In genomic region chr11:104619751-104620150, GRCh38 we compare ENCODE assay signal across 1 cellular context.
TF ChIP-seq lines count a peak whose summit lies in the region.

No MANE protein-coding gene starts in this region.

TF ChIP-seq in SK-N-SH treated with all-trans-retinoic acid at 6 μM for 48 hours, 23 proteins besides CTCF, POLR2A, EP300 and RAD21 (continued from another document):
- TF ChIP-seq PATZ1 (CRISPR knock-in tag; IDR thresholded peaks at IDR 0.05; ENCODE audit: borderline replicate concordance) (no peak), ZNF565 (CRISPR knock-in tag; conservative IDR thresholded peaks at IDR 0.05; ENCODE audit: low read depth) (no peak), RARB (CRISPR knock-in tag; IDR thresholded peaks at IDR 0.05) (no peak), POU6F1 (CRISPR knock-in tag; IDR thresholded peaks at IDR 0.05; ENCODE audit: borderline replicate concordance, low read depth) (no peak), ESRRG (CRISPR knock-in tag; IDR thresholded peaks at IDR 0.05) (no peak), CSDC2 (CRISPR knock-in tag; IDR thresholded peaks at IDR 0.05) (no peak), ARNTL (CRISPR knock-in tag; IDR thresholded peaks at IDR 0.05; ENCODE audit: borderline replicate concordance, low read depth) (no peak), GLIS3 (CRISPR knock-in tag; IDR thresholded peaks at IDR 0.05) (no peak)
TF ChIP-seq in SK-N-SH treated with all-trans-retinoic acid at 6 μM for 48 hours: peak in this region for 0.
